In genomic region chr16:62406387-62406786, GRCh38 we compare ENCODE assay signal across 36 cellular contexts.
"Had no signal": no experiment of that assay in that cellular context is flagged by ENCODE, and none has a peak within 500 bp of the region (broad histone marks: within the 10 kb centered on the region; RNA-seq: fewer than 3 reads in every experiment).

No MANE protein-coding gene starts in this region.

- H3K4me3 ChIP-seq: adrenal gland, body of pancreas, breast epithelium had no signal

- H3K4me1 ChIP-seq: adrenal gland, body of pancreas, breast epithelium had no signal

- H3K36me3 Mint-ChIP-seq: activated CD4-positive, alpha-beta memory T cell treated with anti-CD3 and anti-CD28 coated beads for 36 hours; activated naive CD4-positive, alpha-beta T cell treated with anti-CD3 and anti-CD28 coated beads, Interleukin-2, amount 50 U/mL, for 72 hours; activated naive CD8-positive, alpha-beta T cell treated with anti-CD3 and anti-CD28 coated beads for 36 hours had no signal

- H3K4me1 Mint-ChIP-seq: activated B cell treated with CpG ODN at 0.5 μM for 24 hours; activated CD4-positive, alpha-beta T cell treated with anti-CD3 and anti-CD28 coated beads, Interleukin-2, amount 10 ng/mL, durations not matched to agents 24 days and 14 days; activated naive CD8-positive, alpha-beta T cell treated with anti-CD3 and anti-CD28 coated beads for 36 hours; activated T-helper 17 cell treated with anti-CD3 and anti-CD28 coated beads, Interleukin-2, amount 50 U/mL, for 72 hours had no signal

- H3K27ac ChIP-seq: adrenal gland, body of pancreas, brain microvascular endothelial cell, breast epithelium, VCaP had no signal

- H3K27me3 ChIP-seq: adrenal gland, body of pancreas, brain microvascular endothelial cell, breast epithelium had no signal

- H3K27me3 Mint-ChIP-seq: activated B cell treated with CpG ODN at 0.5 μM for 24 hours; activated CD4-positive, alpha-beta memory T cell treated with anti-CD3 and anti-CD28 coated beads for 36 hours; activated CD4-positive, alpha-beta T cell treated with anti-CD3 and anti-CD28 coated beads, Interleukin-2, amount 10 ng/mL, durations not matched to agents 24 days and 14 days; activated CD8-positive, alpha-beta T cell treated with anti-CD3 and anti-CD28 coated beads for 36 hours; activated naive CD8-positive, alpha-beta T cell treated with anti-CD3 and anti-CD28 coated beads for 36 hours; activated T-helper 17 cell treated with anti-CD3 and anti-CD28 coated beads, Interleukin-2, amount 50 U/mL, for 72 hours had no signal

- H3K9me3 ChIP-seq: adrenal gland, body of pancreas, breast epithelium had no signal

- H3K27ac Mint-ChIP-seq: activated B cell treated with CpG ODN at 0.5 μM for 24 hours; activated CD4-positive, alpha-beta memory T cell treated with anti-CD3 and anti-CD28 coated beads for 36 hours; activated CD4-positive, alpha-beta T cell treated with anti-CD3 and anti-CD28 coated beads, Interleukin-2, amount 10 ng/mL, durations not matched to agents 24 days and 14 days; activated CD8-positive, alpha-beta T cell treated with anti-CD3 and anti-CD28 coated beads for 36 hours; activated naive CD4-positive, alpha-beta T cell treated with anti-CD3 and anti-CD28 coated beads for 36 hours; activated naive CD4-positive, alpha-beta T cell treated with anti-CD3 and anti-CD28 coated beads, Interleukin-2, amount 50 U/mL, for 72 hours; activated naive CD8-positive, alpha-beta T cell treated with anti-CD3 and anti-CD28 coated beads for 36 hours; activated T-cell treated with anti-CD3 and anti-CD28 coated beads, Interleukin-2, amount 50 U/mL, for 72 hours; activated T-helper 1 cell treated with anti-CD3 and anti-CD28 coated beads, Interleukin-12 subunit alpha, Interleukin-12 subunit beta, Interleukin-2, Interleukin-4 antibody, amounts not matched to agents 30 ng/mL and 10 ng/mL and 1 ng/mL, durations not matched to agents 14 hours and 24 hours and 36 hours; activated T-helper 17 cell treated with anti-CD3 and anti-CD28 coated beads, Interleukin-2, amount 50 U/mL, for 72 hours; T-helper 1 cell treated with Interleukin-12 subunit alpha and Interleukin-12 subunit beta and Interleukin-4 antibody, amounts not matched to agents 30 μg/mL and 1 μg/mL, for 36 hours; T-helper 2 cell treated with Interferon-gamma antibody and Interleukin-4, amounts not matched to agents 5 μg/mL and 100 μg/mL, for 36 hours had no signal

- DNase-seq: activated B cell treated with CpG ODN at 0.5 μM for 24 hours; activated CD4-positive, alpha-beta memory T cell treated with anti-CD3 and anti-CD28 coated beads for 36 hours; activated CD4-positive, alpha-beta T cell treated with anti-CD3 and anti-CD28 coated beads for 4 hours; activated CD4-positive, alpha-beta T cell treated with anti-CD3 and anti-CD28 coated beads, Interleukin-2, amount 10 ng/mL, durations not matched to agents 24 days and 14 days; activated CD4-positive, alpha-beta T cell treated with anti-CD3 and anti-CD28 coated beads, Interleukin-2, amount 50 U/mL, for 1 hour; activated CD4-positive, alpha-beta T cell treated with anti-CD3 and anti-CD28 coated beads, Interleukin-2, amount 50 U/mL, for 4 hours; activated CD4-positive, CD25-positive, alpha-beta regulatory T cell treated with anti-CD3 and anti-CD28 coated beads, Interleukin-2, amount 50 U/mL, for 72 hours; activated CD8-positive, alpha-beta memory T cell treated with anti-CD3 and anti-CD28 coated beads, Interleukin-2, amount 50 U/mL, for 4 hours; activated CD8-positive, alpha-beta T cell treated with anti-CD3 and anti-CD28 coated beads for 36 hours; activated effector memory CD4-positive, alpha-beta T cell treated with anti-CD3 and anti-CD28 coated beads, Interleukin-2, amount 50 U/mL, for 16 hours; activated gamma-delta T cell treated with Interleukin-2 at 50 U/mL for 16 hours; activated naive CD4-positive, alpha-beta T cell; activated naive CD4-positive, alpha-beta T cell treated with anti-CD3 and anti-CD28 coated beads for 36 hours; activated naive CD4-positive, alpha-beta T cell treated with anti-CD3 and anti-CD28 coated beads, Interleukin-2, amount 50 U/mL, for 16 hours; activated naive CD8-positive, alpha-beta T cell treated with anti-CD3 and anti-CD28 coated beads for 36 hours; activated T-cell treated with anti-CD3 and anti-CD28 coated beads for 4 hours; activated T-cell treated with anti-CD3 and anti-CD28 coated beads, Interleukin-2, amount 50 U/mL, for 1 hour; activated T-cell treated with anti-CD3 and anti-CD28 coated beads, Interleukin-2, amount 50 U/mL, for 4 hours; activated T-cell treated with anti-CD3 and anti-CD28 coated beads, Interleukin-2, amount 50 U/mL, for 72 hours; adrenal gland; amniotic stem cell; aorta; body of pancreas; brain microvascular endothelial cell; central memory CD4-positive, alpha-beta T cell; T-helper 2 cell; T-helper 9 cell had no signal

- H3K9me3 Mint-ChIP-seq: activated CD4-positive, alpha-beta T cell treated with anti-CD3 and anti-CD28 coated beads, Interleukin-2, amount 10 ng/mL, durations not matched to agents 24 days and 14 days had no signal

- H3K4me3 Mint-ChIP-seq: activated B cell treated with CpG ODN at 0.5 μM for 24 hours; activated CD4-positive, alpha-beta memory T cell treated with anti-CD3 and anti-CD28 coated beads for 36 hours; activated CD4-positive, alpha-beta T cell treated with anti-CD3 and anti-CD28 coated beads, Interleukin-2, amount 10 ng/mL, durations not matched to agents 24 days and 14 days; activated CD8-positive, alpha-beta T cell treated with anti-CD3 and anti-CD28 coated beads for 36 hours; activated naive CD4-positive, alpha-beta T cell treated with anti-CD3 and anti-CD28 coated beads for 36 hours; activated naive CD8-positive, alpha-beta T cell treated with anti-CD3 and anti-CD28 coated beads for 36 hours; activated T-cell treated with anti-CD3 and anti-CD28 coated beads, Interleukin-2, amount 50 U/mL, for 4 hours; activated T-cell treated with anti-CD3 and anti-CD28 coated beads, Interleukin-2, amount 50 U/mL, for 72 hours; activated T-helper 1 cell treated with anti-CD3 and anti-CD28 coated beads, Interleukin-12 subunit alpha, Interleukin-12 subunit beta, Interleukin-2, Interleukin-4 antibody, amounts not matched to agents 30 ng/mL and 10 ng/mL and 1 ng/mL, durations not matched to agents 14 hours and 24 hours and 36 hours; activated T-helper 17 cell treated with anti-CD3 and anti-CD28 coated beads, Interleukin-2, amount 50 U/mL, for 72 hours; T-helper 1 cell treated with Interleukin-12 subunit alpha and Interleukin-12 subunit beta and Interleukin-4 antibody, amounts not matched to agents 30 μg/mL and 1 μg/mL, for 36 hours; T-helper 2 cell treated with Interferon-gamma antibody and Interleukin-4, amounts not matched to agents 5 μg/mL and 100 μg/mL, for 36 hours had no signal

- ATAC-seq: activated CD8-positive, alpha-beta T cell treated with anti-CD3 and anti-CD28 coated beads for 36 hours; activated naive CD4-positive, alpha-beta T cell treated with anti-CD3 and anti-CD28 coated beads, Interleukin-2, amount 50 U/mL, for 72 hours; activated T-cell treated with anti-CD3 and anti-CD28 coated beads, Interleukin-2, amount 50 U/mL, for 4 hours; activated T-cell treated with anti-CD3 and anti-CD28 coated beads, Interleukin-2, amount 50 U/mL, for 72 hours; activated T-helper 17 cell treated with anti-CD3 and anti-CD28 coated beads, Interleukin-2, amount 50 U/mL, for 72 hours; body of pancreas had no signal

- FAIRE-seq: astrocyte, TTC549 had no signal

- H3K36me3 ChIP-seq: adrenal gland, brain microvascular endothelial cell, breast epithelium had no signal
